ENCODE assay signal across 1 cellular context in the genomic region with DNA sequence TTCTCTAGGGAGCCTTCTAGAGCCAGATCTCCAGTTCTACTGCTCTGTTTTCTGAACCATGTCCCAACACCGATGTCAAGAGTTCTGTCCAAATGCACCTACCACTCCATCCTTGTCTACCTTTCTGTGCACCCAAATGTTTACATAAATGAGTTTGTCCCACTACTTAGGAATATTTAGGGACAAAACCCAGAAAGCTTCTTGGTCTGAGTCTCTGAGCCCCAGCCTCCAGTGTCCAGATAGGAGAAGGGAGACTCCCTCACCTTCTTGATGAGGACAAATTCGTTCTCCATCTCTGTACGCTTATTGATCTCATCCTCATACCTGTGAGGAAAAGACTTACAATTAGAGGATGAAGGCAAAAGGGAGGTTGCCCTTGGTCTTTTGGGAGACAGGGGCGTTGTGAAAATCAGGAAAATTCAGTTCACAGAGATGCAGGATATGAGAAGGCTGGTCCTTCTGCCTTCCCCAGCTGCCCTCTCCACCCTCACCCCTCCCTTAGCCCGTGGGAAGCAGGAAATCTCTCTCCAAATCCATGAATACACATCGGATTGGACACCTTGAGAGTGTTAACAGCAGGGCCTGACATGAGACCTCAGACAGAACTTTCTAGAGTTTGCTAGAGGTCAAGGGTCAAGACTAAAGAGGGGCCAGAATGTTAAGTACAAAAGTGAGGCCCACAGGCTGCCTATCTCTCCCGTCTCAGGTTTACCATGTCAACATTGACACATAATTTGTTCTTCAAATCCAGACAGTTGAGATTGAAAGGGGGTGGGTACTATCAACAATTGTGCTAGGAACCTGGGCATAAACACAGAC.
TF ChIP-seq lines count a peak whose summit lies in the region.

No MANE protein-coding gene starts in this region.

TF ChIP-seq in K562, 482 proteins besides CTCF, POLR2A, EP300 and RAD21:
- TF ChIP-seq YY1 (IDR thresholded peaks at IDR 0.05; ENCODE audit: borderline replicate concordance in 1 of 3, control insufficient read depth in 1 of 3, extremely low read depth in 1 of 3, insufficient read depth in 3 of 3, insufficient read length in 1 of 3, insufficient replicate concordance in 2 of 3, low read depth in 1 of 3, low read length in 2 of 3) (no peak), SNAPC5 (CRISPR knock-in tag; IDR thresholded peaks at IDR 0.05) (no peak), FOXA1 (IDR thresholded peaks at IDR 0.05; ENCODE audit: borderline replicate concordance) (no peak), HDAC2 (IDR thresholded peaks at IDR 0.05) (no peak), SRSF7 (optimal IDR thresholded peaks at IDR 0.05; ENCODE audit: low read depth, low read length) (no peak), FOXO4 (CRISPR knock-in tag; IDR thresholded peaks at IDR 0.05) (no peak), KDM4B (IDR thresholded peaks at IDR 0.05; ENCODE audit: borderline replicate concordance in 2 of 2, low read depth in 1 of 2) (no peak), ZBTB17 (CRISPR knock-in tag; IDR thresholded peaks at IDR 0.05) (no peak)
- TF ChIP-seq, protein P1, sequence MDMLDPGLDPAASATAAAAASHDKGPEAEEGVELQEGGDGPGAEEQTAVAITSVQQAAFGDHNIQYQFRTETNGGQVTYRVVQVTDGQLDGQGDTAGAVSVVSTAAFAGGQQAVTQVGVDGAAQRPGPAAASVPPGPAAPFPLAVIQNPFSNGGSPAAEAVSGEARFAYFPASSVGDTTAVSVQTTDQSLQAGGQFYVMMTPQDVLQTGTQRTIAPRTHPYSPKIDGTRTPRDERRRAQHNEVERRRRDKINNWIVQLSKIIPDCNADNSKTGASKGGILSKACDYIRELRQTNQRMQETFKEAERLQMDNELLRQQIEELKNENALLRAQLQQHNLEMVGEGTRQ (CRISPR knock-in tag; IDR thresholded peaks at IDR 0.05), result no peak
